In genomic region chrX:154734101-154734781, GRCh38 we compare ENCODE assay signal across 8 cellular contexts. TPM values are rescaled to one million over a fixed set of nuclear protein-coding genes. Genes with fewer than 3 reads are reported as not detected.
DNase-seq lines count a peak whose midpoint lies in the region; ATAC-seq, FAIRE-seq and TF ChIP-seq lines count a peak whose summit lies in the region.

No MANE protein-coding gene starts in this region.

- peak overlapping the region; percentile 80 for H4K8ac ChIP-seq in mesenchymal stem cell (ENCODE audit: low read length)

- peak overlapping the region; percentile 44 for H3K4me3 ChIP-seq in CD8-positive, alpha-beta T cell (ENCODE audit: low read depth, low read length)
- no peak overlapping the region for H3K4me3 ChIP-seq in MG63
- peak overlapping the region; percentile 29; the same call in 1 of the 2 replicates for H3K4me3 ChIP-seq in GM12878
- no peak overlapping the region for H3K4me3 ChIP-seq in mesenchymal stem cell (ENCODE audit: insufficient read depth in 1 of 2, low read depth in 1 of 2, low read length in 2 of 2)
- no peak overlapping the region for H3K4me3 ChIP-seq in urinary bladder (ENCODE audit: low read depth, low read length)

- H3K27me3 ChIP-seq in CD8-positive, alpha-beta T cell (ENCODE audit: insufficient read depth, low read length): no peaks in the 10 kb centered on the region
- H3K27me3 ChIP-seq in MG63 (no peaks in the 10 kb centered on the region), GM12878 (replicated peaks in 1 of 2; ENCODE audit: control insufficient read depth in 2 of 2, insufficient read depth in 2 of 2, low read length in 1 of 2) (no peaks in the 10 kb centered on the region), mesenchymal stem cell (ENCODE audit: control insufficient read depth in 1 of 2, insufficient read depth in 1 of 2, low read length in 2 of 2) (no peaks in the 10 kb centered on the region)

- H3K27ac ChIP-seq in CD8-positive, alpha-beta T cell (ENCODE audit: low read depth, low read length): peak overlapping the region; percentile 56
- peak overlapping the region; percentile 45 for H3K27ac ChIP-seq in GM12878 (ENCODE audit: control insufficient read depth, insufficient read depth)
- H3K27ac ChIP-seq in mesenchymal stem cell (ENCODE audit: low read length, poor library complexity, severe bottlenecking): no peak overlapping the region
- H3K27ac ChIP-seq in urinary bladder (ENCODE audit: low read depth): peak overlapping the region; percentile 74

- H3K9me3 Mint-ChIP-seq in CD8-positive, alpha-beta T cell: no peaks in the 10 kb centered on the region

- SMC1A ChIA-PET in GM12878 (lab: Charles Lee; ENCODE audit: uncharacterized antibody, unreplicated experiment): interaction anchor here (1.3 kb wide), 1 partner anchor 16 kb away, joined by 3 read pairs; no protein-coding TSS in a partner anchor

- BruUV-seq in GM12878 (replicated peaks; lab: Mats Ljungman, UMichigan): no TSS peak

- H3K18ac ChIP-seq in mesenchymal stem cell (ENCODE audit: low read depth in 1 of 2, low read length in 2 of 2): peak overlapping the region; percentile 88 to 95

- peak overlapping the region; percentile 7 for H2BK15ac ChIP-seq in mesenchymal stem cell (ENCODE audit: low read depth, poor library complexity, severe bottlenecking)

- peak overlapping the region; percentile 73 for H2BK120ac ChIP-seq in mesenchymal stem cell (ENCODE audit: low read depth, low read length)

- no peak for TF ChIP-seq POLR2A in GM12878 (IDR thresholded peaks at IDR 0.05; ENCODE audit: low read depth, low read length)

- peak in 4 of 7 experiments; percentile 49 to 70 (median 55) for DNase-seq in CD8-positive, alpha-beta T cell
- DNase-seq in MG63: peak; percentile 43
- DNase-seq in GM12878 (ENCODE audit: low read depth, low spot score): no peak
- DNase-seq in mesenchymal stem cell: peak; percentile 90
- no peak for DNase-seq in activated CD4-positive, CD25-positive, alpha-beta regulatory T cell (lab: John Stamatoyannopoulos, UW)
- no peak for DNase-seq in hepatic stellate cell (ENCODE audit: low spot score)

- FAIRE-seq in GM12878 (lab: Jason Lieb, UNC): no peak

- peaks cover 92% of the 10 kb centered on the region for H3K4me1 Mint-ChIP-seq in CD8-positive, alpha-beta T cell (ENCODE audit: low read depth)

- in situ Hi-C loops in GM12878 (cut with MboI): loop anchor here (25.0 kb wide), 1 partner anchor 147 kb away; the partner anchor contains the start of gene CTAG1A

- no peaks in the 10 kb centered on the region for H3K36me3 Mint-ChIP-seq in CD8-positive, alpha-beta T cell

- H3K14ac ChIP-seq in mesenchymal stem cell (ENCODE audit: low read length in 2 of 2): no peak overlapping the region

- CTCF ChIA-PET in CD8-positive, alpha-beta T cell (lab: Charles Lee): interaction anchor here (1.1 to 5.4 kb wide), 2 partner anchors 15 to 21 kb away, joined by 3 to 48 read pairs; partner anchors contain the start of gene GAB3
- CTCF ChIA-PET in GM12878 (lab: Yijun Ruan, JAX): interaction anchor here (4.8 kb wide), 1 partner anchor 14 kb away, joined by 19 read pairs; no protein-coding TSS in a partner anchor

- no peaks in the 10 kb centered on the region for H3K79me1 ChIP-seq in mesenchymal stem cell (replicated peaks; ENCODE audit: low read length, poor library complexity, severe bottlenecking)

- H4K91ac ChIP-seq in mesenchymal stem cell (ENCODE audit: low read length): peak overlapping the region; percentile 75

- peak overlapping the region; percentile 29 for H2AFZ ChIP-seq in GM12878 (ENCODE audit: control insufficient read depth, low read depth, low read length)
- no peak overlapping the region for H2AFZ ChIP-seq in mesenchymal stem cell (ENCODE audit: low read depth, low read length)

- peaks cover 97% of the 10 kb centered on the region for H3K4me1 ChIP-seq in CD8-positive, alpha-beta T cell (ENCODE audit: insufficient read depth, low read length)
- peaks cover 8% of the 10 kb centered on the region for H3K4me1 ChIP-seq in GM12878 (ENCODE audit: control insufficient read depth, insufficient read depth, low read length)
- H3K4me1 ChIP-seq in mesenchymal stem cell (ENCODE audit: control insufficient read depth, insufficient read depth, low read depth, low read length): peaks cover 14% of the 10 kb centered on the region
- H3K4me1 ChIP-seq in urinary bladder (ENCODE audit: insufficient read depth): no peaks in the 10 kb centered on the region

- no peak overlapping the region for H2AK5ac ChIP-seq in mesenchymal stem cell (ENCODE audit: low read length, severe bottlenecking)

- no peaks in the 10 kb centered on the region for H3K27me3 Mint-ChIP-seq in CD8-positive, alpha-beta T cell (ENCODE audit: low read depth)

- H3K4me3 Mint-ChIP-seq in CD8-positive, alpha-beta T cell: peak overlapping the region; percentile 65

- H3K23ac ChIP-seq in mesenchymal stem cell (ENCODE audit: low read length in 2 of 2): no peak overlapping the region

- no peak for TF ChIP-seq CTCF in CD8-positive, alpha-beta T cell (IDR thresholded peaks at IDR 0.05)
- TF ChIP-seq CTCF in GM12878 (IDR thresholded peaks at IDR 0.05 in 2 of 3, conservative IDR thresholded peaks at IDR 0.05 in 1 of 3; ENCODE audit: control insufficient read depth in 2 of 3, extremely low read depth in 1 of 3, insufficient read depth in 1 of 3, low read depth in 3 of 3, low read length in 3 of 3): no peak

- WGBS in GM12878 (ENCODE audit: insufficient coverage, insufficient replicate concordance, low lambda C conversion rate, missing lambda C conversion rate): 41% methylated on average over 8 of the region's 8 CpGs
- 44% methylated on average over 7 of the region's 8 CpGs for WGBS in mesenchymal stem cell
- 11% methylated on average over 8 of the region's 8 CpGs for WGBS in urinary bladder

- H3K4me2 ChIP-seq in GM12878 (ENCODE audit: control insufficient read depth, insufficient read depth) (peak overlapping the region; percentile 11), mesenchymal stem cell (ENCODE audit: low read length, poor library complexity, severe bottlenecking) (no peak overlapping the region)

- intact Hi-C loops in CD8-positive, alpha-beta T cell (cut with DNase I, micrococcal nuclease): loop anchor here in 1 of 2 experiments (2.0 kb wide), 2 partner anchors 15 to 29 kb away; partner anchors contain the start of gene DKC1
- intact Hi-C loops in GM12878 (cut with micrococcal nuclease; ENCODE audit: unreplicated experiment): no loop called here

- H3K36me3 ChIP-seq in CD8-positive, alpha-beta T cell (ENCODE audit: insufficient read depth, low read length): no peaks in the 10 kb centered on the region
- no peaks in the 10 kb centered on the region for H3K36me3 ChIP-seq in MG63
- no peaks in the 10 kb centered on the region for H3K36me3 ChIP-seq in GM12878 (ENCODE audit: control insufficient read depth in 2 of 2, insufficient read depth in 2 of 2, low read length in 1 of 2)
- H3K36me3 ChIP-seq in mesenchymal stem cell (ENCODE audit: control insufficient read depth in 1 of 2, insufficient read depth in 2 of 2, low read depth in 1 of 2, low read length in 2 of 2): no peaks in the 10 kb centered on the region
- no peaks in the 10 kb centered on the region for H3K36me3 ChIP-seq in urinary bladder (ENCODE audit: insufficient read depth)

- no peaks in the 10 kb centered on the region for H3K79me2 ChIP-seq in GM12878 (ENCODE audit: control insufficient read depth, insufficient read depth, low read length)

- peak overlapping the region; percentile 97 for H3K27ac Mint-ChIP-seq in CD8-positive, alpha-beta T cell

- H2BK12ac ChIP-seq in mesenchymal stem cell (ENCODE audit: low read length in 2 of 2): peak overlapping the region; percentile 12 to 89

- ATAC-seq in CD8-positive, alpha-beta T cell: peak; percentile 63
- ATAC-seq in GM12878 (peak; percentile 31; the same call in 2 of the 3 replicates), GM18502 (IDR thresholded peaks at IDR 0.05; ENCODE audit: poor library complexity, unreplicated experiment) (no peak)

- no peak overlapping the region for H2BK5ac ChIP-seq in mesenchymal stem cell (ENCODE audit: low read depth, low read length, poor library complexity, severe bottlenecking)

- H3K9ac ChIP-seq in GM12878 (ENCODE audit: control insufficient read depth, insufficient read depth, low read length) (no peak overlapping the region; the same call in 1 of the 2 replicates), mesenchymal stem cell (ENCODE audit: low read length) (no peak overlapping the region)

- H4K20me1 ChIP-seq in GM12878 (ENCODE audit: control insufficient read depth, insufficient read depth): no peaks in the 10 kb centered on the region

- H3K9me3 ChIP-seq in CD8-positive, alpha-beta T cell (ENCODE audit: low read length): no peaks in the 10 kb centered on the region
- H3K9me3 ChIP-seq in MG63 (no peaks in the 10 kb centered on the region), GM12878 (replicated peaks; ENCODE audit: control insufficient read depth, insufficient read depth, low read length) (no peaks in the 10 kb centered on the region), mesenchymal stem cell (ENCODE audit: control insufficient read depth, low read length) (no peaks in the 10 kb centered on the region)

- POLR2A ChIA-PET in CD8-positive, alpha-beta T cell (lab: Charles Lee): interaction anchor here (0.9 to 3.1 kb wide), 3 partner anchors 10 to 17 kb away, joined by 3 to 13 read pairs (median 5); partner anchors contain the start of gene GAB3
- POLR2A ChIA-PET in GM12878 (lab: Charles Lee): no interaction called here

- no peak for TF ChIP-seq EP300 in GM12878 (IDR thresholded peaks at IDR 0.05; ENCODE audit: borderline replicate concordance in 1 of 2, control insufficient read depth in 1 of 2, low read depth in 2 of 2, low read length in 2 of 2)

- peak overlapping the region; percentile 6 to 91 for H3K4ac ChIP-seq in mesenchymal stem cell (ENCODE audit: low read depth in 1 of 2, low read length in 2 of 2)

- RAD21 ChIA-PET in GM12878 (lab: Charles Lee; ENCODE audit: unreplicated experiment): no interaction called here

- TF ChIP-seq RAD21 in GM12878 (IDR thresholded peaks at IDR 0.05; ENCODE audit: insufficient read depth, low read depth, low read length): no peak

RNA-seq across cellular contexts. Expression of gene GAB3, which starts 16.6 kb away (rescaled TPM):
- 1 to 10 TPM; 5.0 to 5.6 TPM for total RNA-seq in CD8-positive, alpha-beta T cell
- 1.2 and 10.7 TPM in 2 replicates for total RNA-seq in MG63 (2014; rRNA removed; shearing (Covaris generic); ENCODE audit: low replicate concordance)
- total RNA-seq in GM12878 (2013; cell fraction: nucleolus; rRNA removed): 3.5 and 3.7 TPM in 2 replicates
- 0.85 and 1.3 TPM in 2 replicates for total RNA-seq in GM12878 (2014; rRNA removed)
- 0.88 and 0.89 TPM in 2 replicates for total RNA-seq in GM12878 (2014; rRNA removed; fragmentation: Illumina TruSeq; extraction: Trizol)
- total RNA-seq in GM12878 (2021): 0.96 and 2.0 TPM in 2 replicates
- polyA plus RNA-seq in GM12878 (2011; ENCODE audit: low read depth): 0.87 TPM
- polyA plus RNA-seq in GM12878 (2011; rRNA removed): 0.14 and 0.23 TPM in 2 replicates
- 0.07 and 0.10 TPM in 2 replicates for polyA plus RNA-seq in GM12878 (2011; cell fraction: cytosol; rRNA removed)
- 0.48 and 0.64 TPM in 2 replicates for polyA plus RNA-seq in GM12878 (2011; cell fraction: nucleus; rRNA removed)
- polyA plus RNA-seq in GM12878 (2012): 0.87 and 1.5 TPM in 2 replicates
- 0.93 and 1.0 TPM in 2 replicates for polyA plus RNA-seq in GM12878 (2014; fragmentation: Illumina TruSeq; extraction: Trizol)
- polyA plus RNA-seq in GM12878 (2014; fragmentation: Nextera tagmentation; extraction: Ambion mirVana): under 1 TPM; 0.29 to 0.69 TPM
- 0.66 and 1.4 TPM in 2 replicates for polyA plus RNA-seq in GM12878 (2014; rRNA removed)
- polyA plus RNA-seq in GM12878 (2016; fragmentation: Nextera tagmentation; extraction: Ambion mirVana): under 1 TPM; 0.10 to 0.86 TPM
- 0.15 and 0.46 TPM in 2 replicates for polyA minus RNA-seq in GM12878 (2011; rRNA and poly(A)+ RNA removed)
- not detected in 2 replicates for polyA minus RNA-seq in GM12878 (2011; cell fraction: cytosol; rRNA and poly(A)+ RNA removed)
- 0.10 and 0.12 TPM in 2 replicates for polyA minus RNA-seq in GM12878 (2011; cell fraction: nucleus; rRNA and poly(A)+ RNA removed)
- 2.8 TPM for polyA plus RNA-seq in mesenchymal stem cell (2013, experiment 1 of 2)
- polyA plus RNA-seq in mesenchymal stem cell (2013, experiment 2 of 2): 2.4 TPM
- 8.0 TPM for total RNA-seq in urinary bladder
- polyA plus RNA-seq in urinary bladder: 2.2 TPM

RNA-seq across cellular contexts. Expression of gene DKC1, which starts 28.4 kb away (rescaled TPM):
- 10 to 100 TPM; 68.0 to 72.8 TPM for total RNA-seq in CD8-positive, alpha-beta T cell
- total RNA-seq in MG63 (2014; rRNA removed; shearing (Covaris generic); ENCODE audit: low replicate concordance): 34.1 and 41.0 TPM in 2 replicates
- 116 and 131 TPM in 2 replicates for total RNA-seq in GM12878 (2013; cell fraction: nucleolus; rRNA removed)
- total RNA-seq in GM12878 (2014; rRNA removed) (70.1 and 78.1 TPM in 2 replicates), GM12878 (2014; rRNA removed; fragmentation: Illumina TruSeq; extraction: Trizol) (112 and 121 TPM in 2 replicates), GM12878 (2021) (111 TPM in 2 replicates), urinary bladder (20.2 TPM)
- 61.9 TPM for polyA plus RNA-seq in GM12878 (2011; ENCODE audit: low read depth)
- polyA plus RNA-seq in GM12878 (2011; rRNA removed) (102 and 112 TPM in 2 replicates), GM12878 (2014; fragmentation: Illumina TruSeq; extraction: Trizol) (142 and 145 TPM in 2 replicates), GM12878 (2014; fragmentation: Nextera tagmentation; extraction: Ambion mirVana) (100 to 1,000 TPM; 106 to 159 TPM), GM12878 (2014; rRNA removed) (89.5 and 93.2 TPM in 2 replicates), GM12878 (2016; fragmentation: Nextera tagmentation; extraction: Ambion mirVana) (100 to 1,000 TPM; 135 to 136 TPM), urinary bladder (26.3 TPM)
- 59.9 and 65.0 TPM in 2 replicates for polyA plus RNA-seq in GM12878 (2011; cell fraction: cytosol; rRNA removed)
- polyA plus RNA-seq in GM12878 (2011; cell fraction: nucleus; rRNA removed): 122 and 138 TPM in 2 replicates
- polyA plus RNA-seq in GM12878 (2012): 64.3 and 69.0 TPM in 2 replicates
- 72.8 and 92.0 TPM in 2 replicates for polyA minus RNA-seq in GM12878 (2011; rRNA and poly(A)+ RNA removed)
- 16.8 and 40.1 TPM in 2 replicates for polyA minus RNA-seq in GM12878 (2011; cell fraction: cytosol; rRNA and poly(A)+ RNA removed)
- polyA minus RNA-seq in GM12878 (2011; cell fraction: nucleus; rRNA and poly(A)+ RNA removed): 51.6 and 71.2 TPM in 2 replicates
- polyA plus RNA-seq in mesenchymal stem cell (2013, experiment 1 of 2): 31.1 TPM
- polyA plus RNA-seq in mesenchymal stem cell (2013, experiment 2 of 2): 35.1 TPM

Comparison
In these comparisons a context has a peak if more than half of its experiments do, and no peak if none do; other contexts are left out.
1. DNase-seq: peak in CD8-positive, alpha-beta T cell (4 of 7), MG63 (single experiment) and mesenchymal stem cell (single experiment); none in GM12878 (single experiment), activated CD4-positive, CD25-positive, alpha-beta regulatory T cell (0 of 4) and hepatic stellate cell (single experiment).
2. H3K4me3 ChIP-seq: peak in CD8-positive, alpha-beta T cell (single experiment) and GM12878 (single experiment); none in MG63 (single experiment), mesenchymal stem cell (0 of 2) and urinary bladder (single experiment).